ENCODE assay signal across 8 cellular contexts in the genomic region with DNA sequence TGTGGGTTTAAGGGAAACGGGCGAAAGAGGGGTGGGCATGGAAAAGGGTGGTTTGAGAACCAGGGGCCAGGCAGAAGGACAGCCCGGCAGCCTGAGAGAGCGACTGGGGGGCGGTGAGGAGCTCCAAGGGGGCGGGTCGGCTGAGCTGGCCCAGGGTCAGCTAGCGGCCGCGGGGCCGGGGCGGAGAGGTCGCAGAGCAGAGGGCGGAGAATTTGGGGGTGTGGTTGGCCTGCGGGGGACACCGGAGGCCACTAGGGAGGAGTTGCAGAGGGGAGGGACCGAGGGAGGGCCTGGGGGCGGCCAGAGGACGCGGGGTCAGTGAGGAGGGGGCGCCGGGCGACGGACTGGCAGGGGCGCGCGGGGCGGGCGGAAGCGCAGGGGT. TPM values are rescaled to one million over a fixed set of nuclear protein-coding genes. Genes with fewer than 3 reads are reported as not detected.
A peak's percentile ranks its signal among the peaks of the same experiment; 100 is the strongest.
DNase-seq lines count a peak whose midpoint lies in the region; ATAC-seq and TF ChIP-seq lines count a peak whose summit lies in the region.

No MANE protein-coding gene starts in this region.

- H3K4me1 ChIP-seq in right atrium auricular region: peaks cover 0 to 23% of the 10 kb centered on the region in 2 donors
- H3K4me1 ChIP-seq in gastrocnemius medialis: peaks cover 0 to 5% of the 10 kb centered on the region in 2 donors

- no peaks in the 10 kb centered on the region for H3K36me3 Mint-ChIP-seq in activated T-helper 2 cell treated with anti-CD3 and anti-CD28 coated beads, Interferon-gamma antibody, Interleukin-2, Interleukin-4, amounts not matched to agents 10 μg/mL and 5 μg/mL and 100 μg/mL, durations not matched to agents 14 hours and 24 hours and 36 hours (ENCODE audit: low read depth)

- intact Hi-C loops in activated T-helper 2 cell treated with anti-CD3 and anti-CD28 coated beads, Interferon-gamma antibody, Interleukin-2, Interleukin-4, amounts not matched to agents 10 μg/mL and 5 μg/mL and 100 μg/mL, durations not matched to agents 14 hours and 24 hours and 36 hours (cut with micrococcal nuclease): no loop called here
- intact Hi-C loops in gastrocnemius medialis (cut with DNase I; ENCODE audit: low total_unique reads): no loop called here

- in situ Hi-C loops in gastrocnemius medialis (cut with MboI; ENCODE audit: low sequenced_read_pairs in 4 of 4): loop anchor here in 2 of 4 donors (10.0 to 25.0 kb wide), 2 partner anchors 86 to 219 kb away; a partner anchor contains a TSS

- peak; percentile 53 for DNase-seq in GM03348 (ENCODE audit: low spot score)
- DNase-seq in activated T-helper 2 cell treated with anti-CD3 and anti-CD28 coated beads, Interferon-gamma antibody, Interleukin-2, Interleukin-4, amounts not matched to agents 10 μg/mL and 5 μg/mL and 100 μg/mL, durations not matched to agents 14 hours and 24 hours and 36 hours (ENCODE audit: low spot score): no peak
- DNase-seq in right atrium auricular region (ENCODE audit: low spot score): no peak
- no peak for DNase-seq in gastrocnemius medialis
- DNase-seq in stimulated activated CD4-positive, alpha-beta T cell treated with anti-CD3 and anti-CD28 coated beads, Interleukin-4, amount 100 ng/mL, for 1 hour: no peak
- DNase-seq in DMS153 treated with DMSO at 0.1 percent for 48 hours (lab: John Stamatoyannopoulos, UW; ENCODE audit: unreplicated experiment): no peak

- H3K36me3 ChIP-seq in right atrium auricular region: no peaks in the 10 kb centered on the region
- no peaks in the 10 kb centered on the region for H3K36me3 ChIP-seq in gastrocnemius medialis

- H3K27ac ChIP-seq in right atrium auricular region (peak overlapping the region in 1 of 2 donors; percentile 29), gastrocnemius medialis (no peak overlapping the region)

- ATAC-seq in gastrocnemius medialis (no peak), GM21576 (IDR thresholded peaks at IDR 0.05; ENCODE audit: unreplicated experiment) (no peak), esophagus mucosa (no peak)

- H3K9me3 ChIP-seq in right atrium auricular region: no peaks in the 10 kb centered on the region
- no peaks in the 10 kb centered on the region for H3K9me3 ChIP-seq in gastrocnemius medialis

- H3K27me3 Mint-ChIP-seq in activated T-helper 2 cell treated with anti-CD3 and anti-CD28 coated beads, Interferon-gamma antibody, Interleukin-2, Interleukin-4, amounts not matched to agents 10 μg/mL and 5 μg/mL and 100 μg/mL, durations not matched to agents 14 hours and 24 hours and 36 hours (ENCODE audit: low read depth): peaks cover 46% of the 10 kb centered on the region

- TF ChIP-seq POLR2A in gastrocnemius medialis (IDR thresholded peaks at IDR 0.05): no peak

- H3K4me3 ChIP-seq in right atrium auricular region: peak overlapping the region; percentile 56 to 69
- peak overlapping the region in 3 of 4 donors; percentile 22 to 61 (median 49) for H3K4me3 ChIP-seq in gastrocnemius medialis

- no peak overlapping the region for H3K27ac Mint-ChIP-seq in activated T-helper 2 cell treated with anti-CD3 and anti-CD28 coated beads, Interferon-gamma antibody, Interleukin-2, Interleukin-4, amounts not matched to agents 10 μg/mL and 5 μg/mL and 100 μg/mL, durations not matched to agents 14 hours and 24 hours and 36 hours

- H3K4me1 Mint-ChIP-seq in activated T-helper 2 cell treated with anti-CD3 and anti-CD28 coated beads, Interferon-gamma antibody, Interleukin-2, Interleukin-4, amounts not matched to agents 10 μg/mL and 5 μg/mL and 100 μg/mL, durations not matched to agents 14 hours and 24 hours and 36 hours (ENCODE audit: low read depth): peaks cover 5% of the 10 kb centered on the region

- H3K9me3 Mint-ChIP-seq in activated T-helper 2 cell treated with anti-CD3 and anti-CD28 coated beads, Interferon-gamma antibody, Interleukin-2, Interleukin-4, amounts not matched to agents 10 μg/mL and 5 μg/mL and 100 μg/mL, durations not matched to agents 14 hours and 24 hours and 36 hours: no peaks in the 10 kb centered on the region

- H3K4me3 Mint-ChIP-seq in activated T-helper 2 cell treated with anti-CD3 and anti-CD28 coated beads, Interferon-gamma antibody, Interleukin-2, Interleukin-4, amounts not matched to agents 10 μg/mL and 5 μg/mL and 100 μg/mL, durations not matched to agents 14 hours and 24 hours and 36 hours (ENCODE audit: low read depth): peak overlapping the region; percentile 59

- H3K27me3 ChIP-seq in right atrium auricular region: no peaks in the 10 kb centered on the region
- peaks cover 16 to 27% (median 21%) of the 10 kb centered on the region in 3 donors for H3K27me3 ChIP-seq in gastrocnemius medialis

- TF ChIP-seq CTCF in right atrium auricular region (IDR thresholded peaks at IDR 0.05): no peak
- no peak for TF ChIP-seq CTCF in gastrocnemius medialis (IDR thresholded peaks at IDR 0.05 in 4 of 5, conservative IDR thresholded peaks at IDR 0.05 in 1 of 5)

RNA-seq across cellular contexts. Expression of a gene that starts 54.7 kb away (rescaled TPM):
- total RNA-seq in activated T-helper 2 cell treated with anti-CD3 and anti-CD28 coated beads, Interferon-gamma antibody, Interleukin-2, Interleukin-4, amounts not matched to agents 10 μg/mL and 5 μg/mL and 100 μg/mL, durations not matched to agents 14 hours and 24 hours and 36 hours: 173 and 188 TPM in 2 replicates
- total RNA-seq in right atrium auricular region (1,000 to 10,000 TPM; 1,281 to 1,828 TPM), gastrocnemius medialis (100 to 1,000 TPM; 603 to 976 (median 911) TPM), esophagus mucosa (165 TPM)
